Comparison of ENCODE assay signal across 1 cellular context in the genomic region with DNA sequence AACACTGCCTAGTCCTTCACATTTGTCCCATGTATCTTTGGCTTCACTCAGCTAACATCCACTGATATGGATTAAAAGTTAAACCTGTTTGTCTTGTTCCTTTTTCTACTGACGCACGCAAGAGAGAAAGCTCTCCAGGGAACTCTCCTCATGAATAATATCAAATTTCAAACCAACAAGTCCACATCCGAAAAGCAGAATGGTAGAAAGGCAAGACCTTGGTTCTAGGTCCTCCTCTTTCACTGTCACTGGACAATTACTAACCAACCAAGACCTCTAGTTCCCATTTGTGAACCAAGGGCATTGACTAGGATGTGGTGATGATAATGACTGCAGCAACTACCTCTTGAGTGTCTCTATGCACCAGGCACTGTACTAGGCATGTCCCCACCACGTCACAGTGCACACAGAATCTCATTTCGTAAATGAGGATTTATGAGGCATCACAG.
TF ChIP-seq lines count a peak whose summit lies in the region.

No MANE protein-coding gene starts in this region.

TF ChIP-seq in H1, 55 proteins besides CTCF, POLR2A, EP300 and RAD21:
- TF ChIP-seq POLR2AphosphoS5 (IDR thresholded peaks at IDR 0.05; ENCODE audit: low read depth, low read length) (no peak), PHF8 (conservative IDR thresholded peaks at IDR 0.05; ENCODE audit: low read depth, low read length) (no peak), CBX8 (IDR thresholded peaks at IDR 0.05; ENCODE audit: borderline replicate concordance, low read depth, low read length) (no peak), FOSL1 (IDR thresholded peaks at IDR 0.05; ENCODE audit: insufficient read depth, low read depth, low read length) (no peak), KDM4A (IDR thresholded peaks at IDR 0.05; ENCODE audit: low read depth, low read length, severe bottlenecking) (no peak), GTF2F1 (IDR thresholded peaks at IDR 0.05; ENCODE audit: borderline replicate concordance, low read depth, low read length) (no peak), RBBP5 (IDR thresholded peaks at IDR 0.05; ENCODE audit: borderline replicate concordance, low read depth, low read length) (no peak), CEBPB (IDR thresholded peaks at IDR 0.05; ENCODE audit: low read depth, low read length) (no peak), GABPA (IDR thresholded peaks at IDR 0.05; ENCODE audit: borderline replicate concordance, insufficient read depth, low read length) (no peak)
- TF ChIP-seq, protein P1, sequence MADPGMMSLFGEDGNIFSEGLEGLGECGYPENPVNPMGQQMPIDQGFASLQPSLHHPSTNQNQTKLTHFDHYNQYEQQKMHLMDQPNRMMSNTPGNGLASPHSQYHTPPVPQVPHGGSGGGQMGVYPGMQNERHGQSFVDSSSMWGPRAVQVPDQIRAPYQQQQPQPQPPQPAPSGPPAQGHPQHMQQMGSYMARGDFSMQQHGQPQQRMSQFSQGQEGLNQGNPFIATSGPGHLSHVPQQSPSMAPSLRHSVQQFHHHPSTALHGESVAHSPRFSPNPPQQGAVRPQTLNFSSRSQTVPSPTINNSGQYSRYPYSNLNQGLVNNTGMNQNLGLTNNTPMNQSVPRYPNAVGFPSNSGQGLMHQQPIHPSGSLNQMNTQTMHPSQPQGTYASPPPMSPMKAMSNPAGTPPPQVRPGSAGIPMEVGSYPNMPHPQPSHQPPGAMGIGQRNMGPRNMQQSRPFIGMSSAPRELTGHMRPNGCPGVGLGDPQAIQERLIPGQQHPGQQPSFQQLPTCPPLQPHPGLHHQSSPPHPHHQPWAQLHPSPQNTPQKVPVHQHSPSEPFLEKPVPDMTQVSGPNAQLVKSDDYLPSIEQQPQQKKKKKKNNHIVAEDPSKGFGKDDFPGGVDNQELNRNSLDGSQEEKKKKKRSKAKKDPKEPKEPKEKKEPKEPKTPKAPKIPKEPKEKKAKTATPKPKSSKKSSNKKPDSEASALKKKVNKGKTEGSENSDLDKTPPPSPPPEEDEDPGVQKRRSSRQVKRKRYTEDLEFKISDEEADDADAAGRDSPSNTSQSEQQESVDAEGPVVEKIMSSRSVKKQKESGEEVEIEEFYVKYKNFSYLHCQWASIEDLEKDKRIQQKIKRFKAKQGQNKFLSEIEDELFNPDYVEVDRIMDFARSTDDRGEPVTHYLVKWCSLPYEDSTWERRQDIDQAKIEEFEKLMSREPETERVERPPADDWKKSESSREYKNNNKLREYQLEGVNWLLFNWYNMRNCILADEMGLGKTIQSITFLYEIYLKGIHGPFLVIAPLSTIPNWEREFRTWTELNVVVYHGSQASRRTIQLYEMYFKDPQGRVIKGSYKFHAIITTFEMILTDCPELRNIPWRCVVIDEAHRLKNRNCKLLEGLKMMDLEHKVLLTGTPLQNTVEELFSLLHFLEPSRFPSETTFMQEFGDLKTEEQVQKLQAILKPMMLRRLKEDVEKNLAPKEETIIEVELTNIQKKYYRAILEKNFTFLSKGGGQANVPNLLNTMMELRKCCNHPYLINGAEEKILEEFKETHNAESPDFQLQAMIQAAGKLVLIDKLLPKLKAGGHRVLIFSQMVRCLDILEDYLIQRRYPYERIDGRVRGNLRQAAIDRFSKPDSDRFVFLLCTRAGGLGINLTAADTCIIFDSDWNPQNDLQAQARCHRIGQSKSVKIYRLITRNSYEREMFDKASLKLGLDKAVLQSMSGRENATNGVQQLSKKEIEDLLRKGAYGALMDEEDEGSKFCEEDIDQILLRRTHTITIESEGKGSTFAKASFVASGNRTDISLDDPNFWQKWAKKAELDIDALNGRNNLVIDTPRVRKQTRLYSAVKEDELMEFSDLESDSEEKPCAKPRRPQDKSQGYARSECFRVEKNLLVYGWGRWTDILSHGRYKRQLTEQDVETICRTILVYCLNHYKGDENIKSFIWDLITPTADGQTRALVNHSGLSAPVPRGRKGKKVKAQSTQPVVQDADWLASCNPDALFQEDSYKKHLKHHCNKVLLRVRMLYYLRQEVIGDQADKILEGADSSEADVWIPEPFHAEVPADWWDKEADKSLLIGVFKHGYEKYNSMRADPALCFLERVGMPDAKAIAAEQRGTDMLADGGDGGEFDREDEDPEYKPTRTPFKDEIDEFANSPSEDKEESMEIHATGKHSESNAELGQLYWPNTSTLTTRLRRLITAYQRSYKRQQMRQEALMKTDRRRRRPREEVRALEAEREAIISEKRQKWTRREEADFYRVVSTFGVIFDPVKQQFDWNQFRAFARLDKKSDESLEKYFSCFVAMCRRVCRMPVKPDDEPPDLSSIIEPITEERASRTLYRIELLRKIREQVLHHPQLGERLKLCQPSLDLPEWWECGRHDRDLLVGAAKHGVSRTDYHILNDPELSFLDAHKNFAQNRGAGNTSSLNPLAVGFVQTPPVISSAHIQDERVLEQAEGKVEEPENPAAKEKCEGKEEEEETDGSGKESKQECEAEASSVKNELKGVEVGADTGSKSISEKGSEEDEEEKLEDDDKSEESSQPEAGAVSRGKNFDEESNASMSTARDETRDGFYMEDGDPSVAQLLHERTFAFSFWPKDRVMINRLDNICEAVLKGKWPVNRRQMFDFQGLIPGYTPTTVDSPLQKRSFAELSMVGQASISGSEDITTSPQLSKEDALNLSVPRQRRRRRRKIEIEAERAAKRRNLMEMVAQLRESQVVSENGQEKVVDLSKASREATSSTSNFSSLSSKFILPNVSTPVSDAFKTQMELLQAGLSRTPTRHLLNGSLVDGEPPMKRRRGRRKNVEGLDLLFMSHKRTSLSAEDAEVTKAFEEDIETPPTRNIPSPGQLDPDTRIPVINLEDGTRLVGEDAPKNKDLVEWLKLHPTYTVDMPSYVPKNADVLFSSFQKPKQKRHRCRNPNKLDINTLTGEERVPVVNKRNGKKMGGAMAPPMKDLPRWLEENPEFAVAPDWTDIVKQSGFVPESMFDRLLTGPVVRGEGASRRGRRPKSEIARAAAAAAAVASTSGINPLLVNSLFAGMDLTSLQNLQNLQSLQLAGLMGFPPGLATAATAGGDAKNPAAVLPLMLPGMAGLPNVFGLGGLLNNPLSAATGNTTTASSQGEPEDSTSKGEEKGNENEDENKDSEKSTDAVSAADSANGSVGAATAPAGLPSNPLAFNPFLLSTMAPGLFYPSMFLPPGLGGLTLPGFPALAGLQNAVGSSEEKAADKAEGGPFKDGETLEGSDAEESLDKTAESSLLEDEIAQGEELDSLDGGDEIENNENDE (IDR thresholded peaks at IDR 0.05; ENCODE audit: insufficient replicate concordance, low read length): no peak
